In the genomic region with DNA sequence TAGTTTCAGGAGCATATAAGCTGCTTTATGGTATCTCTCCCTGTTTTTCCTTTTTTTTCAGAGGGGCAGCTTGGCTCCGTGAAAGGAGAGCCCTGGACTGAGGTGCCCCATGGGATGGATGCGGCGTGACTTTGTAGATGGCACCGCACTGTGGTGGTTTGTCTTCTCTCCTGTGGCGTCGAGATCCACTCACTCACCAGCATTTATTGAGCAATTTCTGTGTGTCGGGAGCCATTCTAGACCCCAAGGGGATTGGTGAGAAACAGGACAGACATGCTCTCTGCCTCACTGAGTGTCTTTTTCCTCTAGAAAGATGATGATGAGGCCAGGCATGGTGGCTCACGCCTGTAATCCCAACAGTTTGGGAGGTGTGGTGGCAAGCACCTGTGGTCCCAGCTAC, we compare ENCODE assay signal across 9 cellular contexts. TPM values are rescaled to one million over a fixed set of nuclear protein-coding genes. Genes with fewer than 3 reads are reported as not detected.
"Had no signal": no experiment of that assay in that cellular context is flagged by ENCODE, and none has a peak within 500 bp of the region (broad histone marks: within the 10 kb centered on the region; RNA-seq: fewer than 3 reads in every experiment).

No MANE protein-coding gene starts in this region.

- DNase-seq: H9, HCEC 1CT had no signal

- H3K4me3 ChIP-seq: GM23338, K562 had no signal

- H3K4me2 ChIP-seq: GM23338 had no signal

- ATAC-seq: GM23338, K562 had no signal

- H3K4me3 Mint-ChIP-seq: GM23338, H9 had no signal

- H2AFZ ChIP-seq: GM23338 had no signal

- FAIRE-seq: H1, H54, HTR-8/SVneo, K562 had no signal

- H3K27ac Mint-ChIP-seq: GM23338, H9 had no signal

RNA-seq across cellular contexts. Expression of a gene that starts 55.9 kb away (rescaled TPM):
- total RNA-seq: HT-29, IMR-90, K562 had no signal
